ENCODE assay signal across 25 cellular contexts in genomic region chr5:37576496-37576895, GRCh38.
"Had no signal": no experiment of that assay in that cellular context is flagged by ENCODE, and none has a peak within 500 bp of the region (broad histone marks: within the 10 kb centered on the region; RNA-seq: fewer than 3 reads in every experiment).

No MANE protein-coding gene starts in this region.

- H3K36me3 ChIP-seq: SJSA1, WERI-Rb-1 had no signal

- H3K4me1 ChIP-seq: SJSA1 had no signal

- H3K27me3 ChIP-seq: SJSA1 had no signal

- DNase-seq: activated CD4-positive, alpha-beta memory T cell treated with anti-CD3 and anti-CD28 coated beads, Interleukin-2, amount 10 ng/mL, durations not matched to agents 7 days and 5 days; activated CD4-positive, alpha-beta T cell treated with anti-CD3 and anti-CD28 coated beads for 36 hours; activated CD4-positive, alpha-beta T cell treated with anti-CD3 and anti-CD28 coated beads, Interleukin-2, amount 50 U/mL, for 1 hour; activated gamma-delta T cell; activated naive CD4-positive, alpha-beta T cell treated with anti-CD3 and anti-CD28 coated beads for 36 hours; activated T-cell treated with anti-CD3 and anti-CD28 coated beads for 4 hours; activated T-cell treated with anti-CD3 and anti-CD28 coated beads, Interleukin-2, amount 50 U/mL, for 48 hours; amygdala; NCI-H1105; NCI-H1436; NCI-H1694 treated with DMSO at 0.1 percent for 48 hours; NCI-H2029 treated with DMSO at 0.1 percent for 48 hours; NCI-H345; NCI-H510A; NCI-H526 treated with DMSO at 0.1 percent for 48 hours; PC-3; SHP77; T-helper 17 cell; T-helper 9 cell had no signal

- FAIRE-seq: astrocyte, RCC 7860, TTC549 had no signal

- H3K27ac ChIP-seq: SJSA1, WERI-Rb-1 had no signal

- H3K4me3 ChIP-seq: SJSA1 had no signal

- ATAC-seq: activated CD4-positive, alpha-beta T cell treated with anti-CD3 and anti-CD28 coated beads for 36 hours; activated T-helper 17 cell treated with anti-CD3 and anti-CD28 coated beads, Interleukin-2, amount 50 U/mL, for 72 hours; PC-3; T-helper 17 cell had no signal

- H3K9me3 ChIP-seq: SJSA1 had no signal
